Comparison of ENCODE assay signal across 8 cellular contexts in the genomic region with DNA sequence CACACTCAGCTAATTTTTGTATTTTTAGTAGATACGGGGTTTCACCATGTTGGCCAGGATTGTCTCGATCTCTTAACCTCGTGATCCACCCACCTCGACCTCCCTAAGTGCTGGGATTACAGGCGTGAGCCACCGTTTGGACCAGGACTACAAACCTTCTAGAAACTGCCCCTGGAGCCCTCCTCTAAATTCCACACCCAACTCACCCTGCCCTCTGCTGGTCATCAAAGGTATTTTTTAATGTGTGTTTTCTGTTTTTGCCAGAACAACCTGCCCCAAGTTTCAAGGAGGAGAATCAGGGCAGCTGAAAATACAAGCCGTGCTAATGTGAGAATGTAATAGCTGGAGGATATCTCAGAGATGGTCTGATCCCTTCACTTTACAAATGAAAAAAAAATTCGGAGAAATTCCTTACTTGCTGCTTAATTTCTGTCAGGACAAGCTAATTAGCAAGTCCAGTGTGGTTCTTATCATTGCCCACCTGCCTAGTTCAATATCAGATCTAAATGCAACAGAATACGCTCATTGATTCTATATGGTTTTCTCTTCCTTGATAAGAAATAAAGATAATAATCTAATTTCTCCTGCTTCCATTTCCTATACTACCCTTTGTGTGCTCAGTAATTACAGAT. TPM values are rescaled to one million over a fixed set of nuclear protein-coding genes. Genes with fewer than 3 reads are reported as not detected.
DNase-seq lines count a peak whose midpoint lies in the region; ATAC-seq, FAIRE-seq and TF ChIP-seq lines count a peak whose summit lies in the region.

No MANE protein-coding gene starts in this region.

- H3K4me3 Mint-ChIP-seq in glutamatergic neuron (ENCODE audit: unreplicated experiment) = no peak overlapping the region

- DNase-seq in COLO668 (lab: John Stamatoyannopoulos, UW; ENCODE audit: unreplicated experiment) = peak; percentile 53
- DNase-seq in GM19239 (ENCODE audit: insufficient read length, low spot score) = peak; percentile 53
- DNase-seq in NCI-H345 (lab: John Stamatoyannopoulos, UW) = peak; percentile 42
- DNase-seq in activated T-cell treated with anti-CD3 and anti-CD28 coated beads for 4 hours = peak; percentile 23
- DNase-seq in glutamatergic neuron = peak; percentile 29
- DNase-seq in stimulated activated CD4-positive, alpha-beta T cell treated with anti-CD3 and anti-CD28 coated beads, Interleukin-2, amount 100 ng/mL, for 48 hours = peak; percentile 28 to 37

- peaks cover 13% of the 10 kb centered on the region for H3K36me3 Mint-ChIP-seq in glutamatergic neuron (ENCODE audit: unreplicated experiment)

- peaks cover 20% of the 10 kb centered on the region for H3K27me3 Mint-ChIP-seq in glutamatergic neuron (ENCODE audit: unreplicated experiment)

- peak overlapping the region; percentile 39 for H3K27ac Mint-ChIP-seq in glutamatergic neuron (ENCODE audit: unreplicated experiment)

- peak; percentile 64 for FAIRE-seq in GM19239 (lab: Jason Lieb, UNC)

- TF ChIP-seq CTCF in glutamatergic neuron (IDR thresholded peaks at IDR 0.05; ENCODE audit: partially characterized antibody, unreplicated experiment) = peak; percentile 96

- H3K4me1 Mint-ChIP-seq in glutamatergic neuron (ENCODE audit: low read depth, unreplicated experiment) = peaks cover 51% of the 10 kb centered on the region

- no peak for ATAC-seq in HG03175 (IDR thresholded peaks at IDR 0.05; ENCODE audit: unreplicated experiment)
- no peak for ATAC-seq in GM21723 (IDR thresholded peaks at IDR 0.05; ENCODE audit: unreplicated experiment)

- H3K9me3 Mint-ChIP-seq in glutamatergic neuron (ENCODE audit: unreplicated experiment) = peaks cover 18% of the 10 kb centered on the region

RNA-seq across cellular contexts. Expression of gene ATP8A2, which starts 4.1 kb away (rescaled TPM):
- total RNA-seq in glutamatergic neuron (ENCODE audit: unreplicated experiment) = 70.1 TPM
